Comparison of ENCODE assay signal across 12 cellular contexts in genomic region chr10:23341004-23341403, GRCh38. TPM values are rescaled to one million over a fixed set of nuclear protein-coding genes. Genes with fewer than 3 reads are reported as not detected.
DNase-seq lines count a peak whose midpoint lies in the region; ATAC-seq, FAIRE-seq and TF ChIP-seq lines count a peak whose summit lies in the region.
"Had no signal": no experiment of that assay in that cellular context is flagged by ENCODE, and none has a peak within 500 bp of the region (broad histone marks: within the 10 kb centered on the region; RNA-seq: fewer than 3 reads in every experiment).

No MANE protein-coding gene starts in this region.

- no peak for DNase-seq in activated naive CD4-positive, alpha-beta T cell treated with anti-CD3 and anti-CD28 coated beads, Interleukin-2, amount 50 U/mL, for 16 hours
- peak; percentile 21 for DNase-seq in Jurkat, Clone E6-1 (ENCODE audit: low read depth, low spot score)
- DNase-seq in bronchial epithelial cell (ENCODE audit: low read depth) (peak; percentile 35), amniotic stem cell (lab: John Stamatoyannopoulos, UW) (no peak), MG63 (no peak)
- no peak for DNase-seq in stimulated activated naive B cell treated with anti-CD40 and anti-IgM and Interleukin-4, amounts not matched to agents 10 μg/mL and 1 μg/mL and 100 μg/mL, for 72 hours
- DNase-seq: immature natural killer cell; NCI-H2081 treated with DMSO at 0.1 percent for 48 hours; stimulated activated CD8-positive, alpha-beta memory T cell treated with anti-CD3 and anti-CD28 coated beads, Interleukin-4, amount 100 ng/mL, for 48 hours had no signal

- H3K36me3 ChIP-seq in bronchial epithelial cell (ENCODE audit: control insufficient read depth, insufficient read depth, low read length), result no peaks in the 10 kb centered on the region
- H3K36me3 ChIP-seq in MG63, result no peaks in the 10 kb centered on the region
- H3K36me3 ChIP-seq: neural progenitor cell had no signal

- H3K4me3 Mint-ChIP-seq in activated naive CD4-positive, alpha-beta T cell treated with anti-CD3 and anti-CD28 coated beads, Interleukin-2, amount 50 U/mL, for 24 hours, result peak overlapping the region; percentile 19
- H3K4me3 Mint-ChIP-seq in stimulated activated naive B cell treated with anti-CD40 and anti-IgM and Interleukin-4, amounts not matched to agents 10 μg/mL and 1 μg/mL and 100 μg/mL, for 72 hours, result no peak overlapping the region
- H3K4me3 Mint-ChIP-seq: immature natural killer cell, neural progenitor cell had no signal

- H3K27ac Mint-ChIP-seq in activated naive CD4-positive, alpha-beta T cell treated with anti-CD3 and anti-CD28 coated beads, Interleukin-2, amount 50 U/mL, for 24 hours, result peak overlapping the region; percentile 49
- no peak overlapping the region for H3K27ac Mint-ChIP-seq in stimulated activated naive B cell treated with anti-CD40 and anti-IgM and Interleukin-4, amounts not matched to agents 10 μg/mL and 1 μg/mL and 100 μg/mL, for 72 hours
- H3K27ac Mint-ChIP-seq: immature natural killer cell, neural progenitor cell had no signal

- no peaks in the 10 kb centered on the region for H3K27me3 ChIP-seq in bronchial epithelial cell (ENCODE audit: control insufficient read depth, insufficient read depth, low read length)
- no peaks in the 10 kb centered on the region for H3K27me3 ChIP-seq in MG63

- TF ChIP-seq CTCF in bronchial epithelial cell (IDR thresholded peaks at IDR 0.05; ENCODE audit: insufficient read depth, low read length, severe bottlenecking), result no peak

- no peaks in the 10 kb centered on the region for H3K36me3 Mint-ChIP-seq in activated naive CD4-positive, alpha-beta T cell treated with anti-CD3 and anti-CD28 coated beads, Interleukin-2, amount 50 U/mL, for 24 hours
- H3K36me3 Mint-ChIP-seq in stimulated activated naive B cell treated with anti-CD40 and anti-IgM and Interleukin-4, amounts not matched to agents 10 μg/mL and 1 μg/mL and 100 μg/mL, for 72 hours, result no peaks in the 10 kb centered on the region
- H3K36me3 Mint-ChIP-seq: immature natural killer cell, neural progenitor cell had no signal

- no peak for FAIRE-seq in bronchial epithelial cell (lab: Jason Lieb, UNC)

- no peaks in the 10 kb centered on the region for H3K9me3 Mint-ChIP-seq in activated naive CD4-positive, alpha-beta T cell treated with anti-CD3 and anti-CD28 coated beads, Interleukin-2, amount 50 U/mL, for 24 hours
- peaks cover 0 to 2% of the 10 kb centered on the region in 2 donors for H3K9me3 Mint-ChIP-seq in stimulated activated naive B cell treated with anti-CD40 and anti-IgM and Interleukin-4, amounts not matched to agents 10 μg/mL and 1 μg/mL and 100 μg/mL, for 72 hours
- H3K9me3 Mint-ChIP-seq: neural progenitor cell had no signal

- peak; percentile 38 to 53 for ATAC-seq in stimulated activated naive B cell treated with anti-CD40 and anti-IgM and Interleukin-4, amounts not matched to agents 10 μg/mL and 1 μg/mL and 100 μg/mL, for 72 hours (replicated peaks)
- ATAC-seq in HG03095 (IDR thresholded peaks at IDR 0.05; ENCODE audit: unreplicated experiment), result no peak

- no peak overlapping the region for H3K4me3 ChIP-seq in Jurkat, Clone E6-1 (ENCODE audit: low read length)
- H3K4me3 ChIP-seq in bronchial epithelial cell (ENCODE audit: low read depth, low read length), result no peak overlapping the region
- H3K4me3 ChIP-seq in MG63, result no peak overlapping the region
- H3K4me3 ChIP-seq: neural progenitor cell had no signal

- peaks cover 71% of the 10 kb centered on the region for H3K4me1 Mint-ChIP-seq in activated naive CD4-positive, alpha-beta T cell treated with anti-CD3 and anti-CD28 coated beads, Interleukin-2, amount 50 U/mL, for 24 hours
- H3K4me1 Mint-ChIP-seq in stimulated activated naive B cell treated with anti-CD40 and anti-IgM and Interleukin-4, amounts not matched to agents 10 μg/mL and 1 μg/mL and 100 μg/mL, for 72 hours, result peaks cover 18 to 20% of the 10 kb centered on the region in 2 donors

- no peaks in the 10 kb centered on the region for H3K9me3 ChIP-seq in MG63

- no peaks in the 10 kb centered on the region for H3K27me3 Mint-ChIP-seq in activated naive CD4-positive, alpha-beta T cell treated with anti-CD3 and anti-CD28 coated beads, Interleukin-2, amount 50 U/mL, for 24 hours
- peaks cover 4 to 15% of the 10 kb centered on the region in 2 donors for H3K27me3 Mint-ChIP-seq in stimulated activated naive B cell treated with anti-CD40 and anti-IgM and Interleukin-4, amounts not matched to agents 10 μg/mL and 1 μg/mL and 100 μg/mL, for 72 hours

RNA-seq across cellular contexts. Expression of gene C10orf67, which starts 3.6 kb away (rescaled TPM):
- not detected for polyA plus RNA-seq in Jurkat, Clone E6-1 (2012; ENCODE audit: insufficient read depth, insufficient read length)
- 0.26 TPM in 1 of 2 replicates, not detected in the other for total RNA-seq in bronchial epithelial cell
- not detected in 2 replicates for total RNA-seq in MG63 (2014; rRNA removed; shearing (Covaris generic); ENCODE audit: low replicate concordance)
- polyA plus RNA-seq: immature natural killer cell had no signal

Comparison
In these comparisons a context has a peak if more than half of its experiments do, and no peak if none do; other contexts are left out.
1. DNase-seq: peak in Jurkat, Clone E6-1 (single experiment) and bronchial epithelial cell (single experiment); none in activated naive CD4-positive, alpha-beta T cell treated with anti-CD3 and anti-CD28 coated beads, Interleukin-2, amount 50 U/mL, for 16 hours (single experiment), stimulated activated naive B cell treated with anti-CD40 and anti-IgM and Interleukin-4, amounts not matched to agents 10 μg/mL and 1 μg/mL and 100 μg/mL, for 72 hours (single experiment), amniotic stem cell (single experiment) and MG63 (single experiment).